ENCODE assay signal across 14 cellular contexts in genomic region chr11:120186408-120186798, GRCh38. TPM values are rescaled to one million over a fixed set of nuclear protein-coding genes. Genes with fewer than 3 reads are reported as not detected.
DNase-seq lines count a peak whose midpoint lies in the region; ATAC-seq, FAIRE-seq and TF ChIP-seq lines count a peak whose summit lies in the region.
"Had no signal": no experiment of that assay in that cellular context is flagged by ENCODE, and none has a peak within 500 bp of the region (broad histone marks: within the 10 kb centered on the region; RNA-seq: fewer than 3 reads in every experiment).

No MANE protein-coding gene starts in this region.

- no peak for FAIRE-seq in pancreas (lab: Jason Lieb, UNC)
- FAIRE-seq: A549 had no signal

- H3K27ac ChIP-seq in gastroesophageal sphincter (peak overlapping the region; percentile 48 to 80 (median 78)), pancreas (peak overlapping the region; percentile 79 to 92 (median 87)), upper lobe of left lung (peak overlapping the region in 3 of 4 donors; percentile 30 to 58 (median 34))
- H3K27ac ChIP-seq: A549 had no signal

- no peak for TF ChIP-seq CTCF in gastroesophageal sphincter (IDR thresholded peaks at IDR 0.05)
- TF ChIP-seq CTCF in pancreas (IDR thresholded peaks at IDR 0.05), result no peak
- no peak for TF ChIP-seq CTCF in upper lobe of left lung (IDR thresholded peaks at IDR 0.05)
- TF ChIP-seq CTCF in GM10266 (IDR thresholded peaks at IDR 0.05; ENCODE audit: control insufficient read depth, insufficient read depth, low read depth, missing control alignments), result no peak

- DNase-seq in activated T-cell treated with anti-CD3 and anti-CD28 coated beads, Interleukin-2, amount 50 U/mL, for 1 hour, result peak; percentile 2
- DNase-seq in activated T-cell treated with anti-CD3 and anti-CD28 coated beads for 4 hours (no peak), pancreas (peak in 1 of 6 donors; percentile 28), upper lobe of left lung (no peak), NCI-H345 (lab: John Stamatoyannopoulos, UW) (no peak), GM10266 (ENCODE audit: extremely low spot score) (no peak)
- DNase-seq: MG63, NCI-H446 treated with DMSO at 0.1 percent for 48 hours had no signal

- ATAC-seq in gastroesophageal sphincter (no peak), pancreas (peak in 1 of 4 donors; percentile 2), upper lobe of left lung (ENCODE audit: low FRiP score in 2 of 2) (no peak), GM21717 (IDR thresholded peaks at IDR 0.05; ENCODE audit: unreplicated experiment) (no peak)
- ATAC-seq: A549, Panc1 had no signal

- peaks cover 5% of the 10 kb centered on the region for H3K27me3 ChIP-seq in gastroesophageal sphincter
- no peaks in the 10 kb centered on the region for H3K27me3 ChIP-seq in pancreas
- H3K27me3 ChIP-seq in upper lobe of left lung, result no peaks in the 10 kb centered on the region
- H3K27me3 ChIP-seq: MG63 had no signal

- H3K4me1 ChIP-seq in gastroesophageal sphincter (peaks cover 0 to 79% (median 36%) of the 10 kb centered on the region in 3 donors), pancreas (peaks cover 38 to 54% (median 53%) of the 10 kb centered on the region in 3 donors), upper lobe of left lung (peaks cover 0 to 5% (median 1%) of the 10 kb centered on the region in 4 donors)
- H3K4me1 ChIP-seq: A549 had no signal

- H3K4me3 ChIP-seq in gastroesophageal sphincter (no peak overlapping the region), pancreas (no peak overlapping the region), upper lobe of left lung (no peak overlapping the region)
- H3K4me3 ChIP-seq: A549, coronary artery, MG63 had no signal

- TF ChIP-seq POLR2A in gastroesophageal sphincter (IDR thresholded peaks at IDR 0.05), result no peak
- no peak for TF ChIP-seq POLR2A in upper lobe of left lung (IDR thresholded peaks at IDR 0.05)

- intact Hi-C loops in pancreas (cut with DNase I), result no loop called here

- TF ChIP-seq EP300 in gastroesophageal sphincter (IDR thresholded peaks at IDR 0.05), result no peak
- TF ChIP-seq EP300 in upper lobe of left lung (IDR thresholded peaks at IDR 0.05), result no peak

- H3K36me3 ChIP-seq in gastroesophageal sphincter, result no peaks in the 10 kb centered on the region
- H3K36me3 ChIP-seq in pancreas, result no peaks in the 10 kb centered on the region
- H3K36me3 ChIP-seq in upper lobe of left lung, result no peaks in the 10 kb centered on the region
- H3K36me3 ChIP-seq: MG63 had no signal

- H3K9me3 ChIP-seq in gastroesophageal sphincter (no peaks in the 10 kb centered on the region), pancreas (no peaks in the 10 kb centered on the region), upper lobe of left lung (no peaks in the 10 kb centered on the region)
- H3K9me3 ChIP-seq: A549, MG63 had no signal

RNA-seq across cellular contexts. Expression of gene OAF, which starts 24.4 kb away (rescaled TPM):
- total RNA-seq in gastroesophageal sphincter (100 to 1,000 TPM in 1 of 4 donors, 10 to 100 TPM in 3; 30.0 to 100 (median 42.4) TPM), pancreas (10 to 100 TPM; 37.1 to 88.3 (median 49.0) TPM), upper lobe of left lung (10 to 100 TPM in 2 of 6 donors, 1 to 10 TPM in 4; 5.1 to 41.6 (median 8.7) TPM)
- polyA plus RNA-seq in pancreas, result 10 to 100 TPM; 21.6 to 35.0 TPM

RNA-seq across cellular contexts. Expression of gene TRIM29, which starts 48.5 kb away (rescaled TPM):
- 10 to 100 TPM in 1 of 4 donors, 1 to 10 TPM in 3; 1.2 to 34.6 (median 3.4) TPM for total RNA-seq in gastroesophageal sphincter
- 1 to 10 TPM in 1 of 6 donors, under 1 TPM in 5; 0.38 to 1.4 (median 0.61) TPM for total RNA-seq in pancreas
- 1 to 10 TPM in 1 of 2 donors, under 1 TPM in 1; 0.42 to 1.7 TPM for polyA plus RNA-seq in pancreas
- total RNA-seq in upper lobe of left lung, result 10 to 100 TPM in 2 of 6 donors, 1 to 10 TPM in 4; 2.3 to 36.7 (median 8.4) TPM
- total RNA-seq: activated CD4-positive, alpha-beta memory T cell treated with anti-CD3 and anti-CD28 coated beads for 36 hours had no signal

RNA-seq across cellular contexts. Expression of gene POU2F3, which starts 53.5 kb away (rescaled TPM):
- total RNA-seq in gastroesophageal sphincter, result under 1 TPM in 2 of 4 donors, not detected in 2; 0.27 to 0.46 TPM
- 1 to 10 TPM in 1 of 6 donors, under 1 TPM in 5; 0.12 to 2.6 (median 0.23) TPM for total RNA-seq in pancreas
- under 1 TPM; 0.27 to 0.54 TPM for polyA plus RNA-seq in pancreas
- total RNA-seq in upper lobe of left lung, result 10 to 100 TPM in 1 of 6 donors, 1 to 10 TPM in 5; 1.7 to 21.0 (median 3.5) TPM
- total RNA-seq: activated CD4-positive, alpha-beta memory T cell treated with anti-CD3 and anti-CD28 coated beads for 36 hours had no signal
- polyA plus RNA-seq: A549 had no signal

Comparison
In these comparisons a context has a peak if more than half of its experiments do, and no peak if none do; other contexts are left out.
1. H3K27ac ChIP-seq: peak in every context shown above with its lines; median percentile 87 in pancreas; 78 in gastroesophageal sphincter; 34 in upper lobe of left lung.